In the genomic region with DNA sequence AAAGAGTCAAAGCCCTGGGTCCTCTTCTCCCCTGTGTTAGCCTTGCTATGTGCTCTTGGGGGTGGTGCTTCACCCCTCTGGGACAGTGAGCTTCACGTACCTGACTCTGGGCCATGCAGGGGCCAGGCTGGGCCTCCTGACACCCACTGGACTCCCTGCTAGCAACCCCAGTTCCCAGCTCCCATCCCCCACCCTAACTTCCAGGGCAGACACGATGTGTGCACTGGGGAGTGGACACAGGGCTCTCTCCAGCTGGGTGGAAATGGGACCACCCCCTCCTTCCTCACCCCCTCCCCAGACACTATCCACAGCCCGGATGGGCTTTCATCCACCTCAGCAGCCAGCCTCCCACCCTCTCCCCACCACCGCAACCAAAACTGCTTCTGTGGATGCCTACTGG, we compare ENCODE assay signal across 22 cellular contexts.
"Had no signal": no experiment of that assay in that cellular context is flagged by ENCODE, and none has a peak within 500 bp of the region (broad histone marks: within the 10 kb centered on the region; RNA-seq: fewer than 3 reads in every experiment).

No MANE protein-coding gene starts in this region.

- H3K79me2 ChIP-seq: hepatocyte had no signal

- ATAC-seq: foreskin keratinocyte, gastroesophageal sphincter, heart left ventricle, left colon, left lobe of liver, lower lobe of right lung had no signal

- H3K27me3 ChIP-seq: esophagus muscularis mucosa, foreskin keratinocyte, gastroesophageal sphincter, heart left ventricle, hepatocyte had no signal

- H3K4me3 ChIP-seq: coronary artery, dorsolateral prefrontal cortex, esophagus muscularis mucosa, gastroesophageal sphincter, heart left ventricle, hepatocyte, left ventricle myocardium inferior, lower lobe of right lung had no signal

- H3K4me1 ChIP-seq: esophagus muscularis mucosa, foreskin keratinocyte, gastroesophageal sphincter, heart left ventricle, left ventricle myocardium inferior, lower lobe of right lung had no signal

- H2AFZ ChIP-seq: hepatocyte had no signal

- H3K27ac ChIP-seq: coronary artery, dorsolateral prefrontal cortex, esophagus muscularis mucosa, foreskin keratinocyte, gastroesophageal sphincter, heart left ventricle, hepatocyte, left ventricle myocardium inferior, lower lobe of right lung had no signal

- DNase-seq: cerebellar nuclear complex; dermis blood vessel endothelial cell; dorsolateral prefrontal cortex; effector CD4-positive, alpha-beta T cell; effector memory CD4-positive, alpha-beta T cell; foreskin keratinocyte; heart left ventricle; hypothalamus; immature natural killer cell; islet precursor cell; kidney; kidney glomerular epithelial cell; left colon; left ventricle myocardium inferior; lower lobe of right lung; mesenchymal stem cell; midbrain had no signal

- H3K36me3 ChIP-seq: esophagus muscularis mucosa, gastroesophageal sphincter, heart left ventricle, left ventricle myocardium inferior, lower lobe of right lung had no signal

- H3K4me2 ChIP-seq: hepatocyte had no signal
